ENCODE assay signal across 2 cellular contexts in genomic region chr3:5218815-5219214, GRCh38.
TF ChIP-seq lines count a peak whose summit lies in the region.

No MANE protein-coding gene starts in this region.

TF ChIP-seq in HepG2, 621 proteins besides CTCF, POLR2A, EP300 and RAD21:
- peak; percentile 58; the same call in 1 of the 2 replicates for TF ChIP-seq CEBPB (IDR thresholded peaks at IDR 0.05; ENCODE audit: borderline replicate concordance, low read depth, low read length)
- TF ChIP-seq ADNP (CRISPR knock-in tag; IDR thresholded peaks at IDR 0.05) = no peak

TF ChIP-seq in K562, 482 proteins besides CTCF, POLR2A, EP300 and RAD21:
- TF ChIP-seq ZHX1 (conservative IDR thresholded peaks at IDR 0.05; ENCODE audit: low read length) = no peak
- peak; percentile 42; the same call in 1 of the 2 replicates for TF ChIP-seq CEBPB (tag; IDR thresholded peaks at IDR 0.05)
- no peak for TF ChIP-seq ETS2 (tag; IDR thresholded peaks at IDR 0.05; ENCODE audit: borderline replicate concordance, poor library complexity, severe bottlenecking)
- no peak for TF ChIP-seq ZNF785 (CRISPR knock-in tag; IDR thresholded peaks at IDR 0.05)
- no peak for TF ChIP-seq ZNF224 (CRISPR knock-in tag; IDR thresholded peaks at IDR 0.05)
- TF ChIP-seq XRCC4 (IDR thresholded peaks at IDR 0.05; ENCODE audit: extremely low read depth, insufficient read depth, insufficient read length) = no peak
- TF ChIP-seq CEBPG (CRISPR knock-in tag; IDR thresholded peaks at IDR 0.05) = no peak
- peak in 1 of 2 experiments; percentile 41; a peak in 1 of 4 replicates for TF ChIP-seq CEBPG (tag; conservative IDR thresholded peaks at IDR 0.05 in 1 of 2, IDR thresholded peaks at IDR 0.05 in 1 of 2)
- TF ChIP-seq RBM17 (IDR thresholded peaks at IDR 0.05; ENCODE audit: borderline replicate concordance, low read depth, low read length) = no peak
- no peak for TF ChIP-seq TSC22D4 (tag; IDR thresholded peaks at IDR 0.05)
